In the genomic region with DNA sequence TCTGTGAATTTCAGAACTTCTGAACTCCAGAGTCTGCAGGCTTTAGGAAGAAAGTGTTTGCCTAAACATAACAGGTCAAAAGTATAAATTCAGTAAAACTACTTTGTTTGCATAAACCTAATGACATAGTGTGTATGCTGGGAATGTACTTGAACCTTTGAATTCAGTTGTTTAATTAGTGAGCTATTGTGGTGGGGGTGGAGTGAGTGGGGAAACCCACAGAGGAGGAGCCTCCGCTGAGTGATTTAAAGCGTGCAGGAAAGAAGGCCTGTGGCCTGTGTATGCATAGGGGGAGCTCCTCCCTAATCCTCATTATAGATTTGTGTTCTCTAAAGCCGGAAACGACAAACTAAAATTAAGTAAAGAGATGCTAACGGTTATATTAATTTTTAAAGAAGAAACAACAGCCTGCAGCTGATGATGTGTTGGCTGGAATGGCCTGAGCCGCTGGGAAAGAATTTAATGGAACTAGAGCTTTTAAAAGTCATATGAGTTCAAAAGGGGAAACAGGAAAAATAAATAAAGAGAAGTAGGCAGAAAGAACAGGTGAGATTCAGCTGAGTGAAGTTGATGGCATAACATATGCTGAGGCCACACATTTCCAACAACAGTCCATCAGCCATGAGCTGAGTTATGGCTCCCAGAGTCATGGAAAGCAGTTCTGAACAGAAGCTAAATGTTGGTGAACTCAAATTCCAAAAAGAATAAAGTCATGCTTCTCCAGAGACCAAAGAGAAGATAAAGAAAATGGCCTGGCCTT, we compare ENCODE assay signal across 12 cellular contexts.
DNase-seq lines count a peak whose midpoint lies in the region; ATAC-seq and TF ChIP-seq lines count a peak whose summit lies in the region.
"Had no signal": no experiment of that assay in that cellular context is flagged by ENCODE, and none has a peak within 500 bp of the region (broad histone marks: within the 10 kb centered on the region; RNA-seq: fewer than 3 reads in every experiment).

No MANE protein-coding gene starts in this region.

- no peak overlapping the region for H3K4ac ChIP-seq in mesenchymal stem cell (ENCODE audit: low read depth in 1 of 2, low read length in 2 of 2)

- ATAC-seq in HG02763 (IDR thresholded peaks at IDR 0.05; ENCODE audit: unreplicated experiment) (peak; percentile 89), HG03575 (IDR thresholded peaks at IDR 0.05; ENCODE audit: extremely low read depth, insufficient number of reproducible peaks, low FRiP score, unreplicated experiment) (peak; percentile 75)

- no peaks in the 10 kb centered on the region for H3K79me1 ChIP-seq in mesenchymal stem cell (replicated peaks; ENCODE audit: low read length, poor library complexity, severe bottlenecking)

- H3K27me3 Mint-ChIP-seq in type B pancreatic cell: no peaks in the 10 kb centered on the region

- no peaks in the 10 kb centered on the region for H3K4me1 Mint-ChIP-seq in type B pancreatic cell (ENCODE audit: unreplicated experiment)

- DNase-seq in NCI-H510A treated with DMSO at 0.1 percent for 48 hours (lab: John Stamatoyannopoulos, UW) (peak; percentile 60), NCI-H510A (lab: John Stamatoyannopoulos, UW) (no peak), type B pancreatic cell (ENCODE audit: extremely low spot score, unreplicated experiment) (no peak), mesenchymal stem cell (no peak)
- DNase-seq in activated CD8-positive, alpha-beta memory T cell treated with anti-CD3 and anti-CD28 coated beads, Interleukin-2, amount 50 U/mL, for 4 hours: no peak
- DNase-seq in effector CD4-positive, alpha-beta T cell: no peak
- DNase-seq: activated T-cell treated with anti-CD3 and anti-CD28 coated beads, Interleukin-2, amount 50 U/mL, for 48 hours; dermis blood vessel endothelial cell; MM.1S had no signal

- H3K27ac Mint-ChIP-seq in type B pancreatic cell: peak overlapping the region; percentile 1

- H3K27me3 ChIP-seq in mesenchymal stem cell (ENCODE audit: control insufficient read depth in 1 of 2, insufficient read depth in 1 of 2, low read length in 2 of 2): no peaks in the 10 kb centered on the region
- H3K27me3 ChIP-seq: neutrophil had no signal

- no peak overlapping the region for H4K8ac ChIP-seq in mesenchymal stem cell (ENCODE audit: low read length)

- H3K4me3 ChIP-seq in mesenchymal stem cell (ENCODE audit: insufficient read depth in 1 of 2, low read depth in 1 of 2, low read length in 2 of 2): no peak overlapping the region

- H3K14ac ChIP-seq in mesenchymal stem cell (ENCODE audit: low read length in 2 of 2): no peak overlapping the region

- no peak overlapping the region for H2BK12ac ChIP-seq in mesenchymal stem cell (ENCODE audit: low read length in 2 of 2)

- H3K18ac ChIP-seq in mesenchymal stem cell (ENCODE audit: low read depth in 1 of 2, low read length in 2 of 2): no peak overlapping the region

- no peak overlapping the region for H2AK5ac ChIP-seq in mesenchymal stem cell (ENCODE audit: low read length, severe bottlenecking)

- H3K9me3 Mint-ChIP-seq in type B pancreatic cell: no peaks in the 10 kb centered on the region

- WGBS in mesenchymal stem cell: 90% methylated on average over 5 of the region's 6 CpGs

- H3K36me3 ChIP-seq in mesenchymal stem cell (ENCODE audit: control insufficient read depth in 1 of 2, insufficient read depth in 2 of 2, low read depth in 1 of 2, low read length in 2 of 2): no peaks in the 10 kb centered on the region
- H3K36me3 ChIP-seq: neutrophil had no signal

- H4K91ac ChIP-seq in mesenchymal stem cell (ENCODE audit: low read length): no peak overlapping the region

- H2BK120ac ChIP-seq in mesenchymal stem cell (ENCODE audit: low read depth, low read length): no peak overlapping the region

- no peak overlapping the region for H3K27ac ChIP-seq in mesenchymal stem cell (ENCODE audit: low read length, poor library complexity, severe bottlenecking)
- H3K27ac ChIP-seq: neutrophil had no signal

- H3K4me3 Mint-ChIP-seq in type B pancreatic cell: no peak overlapping the region

- H3K9ac ChIP-seq in mesenchymal stem cell (ENCODE audit: low read length): no peak overlapping the region

- H2BK15ac ChIP-seq in mesenchymal stem cell (ENCODE audit: low read depth, poor library complexity, severe bottlenecking): no peak overlapping the region

- no peak overlapping the region for H3K4me2 ChIP-seq in mesenchymal stem cell (ENCODE audit: low read length, poor library complexity, severe bottlenecking)

- TF ChIP-seq CTCF in type B pancreatic cell (conservative IDR thresholded peaks at IDR 0.05): no peak

- H3K23ac ChIP-seq in mesenchymal stem cell (ENCODE audit: low read length in 2 of 2): no peak overlapping the region

- H3K36me3 Mint-ChIP-seq in type B pancreatic cell: no peaks in the 10 kb centered on the region

- H3K4me1 ChIP-seq in mesenchymal stem cell (ENCODE audit: control insufficient read depth, insufficient read depth, low read depth, low read length): no peaks in the 10 kb centered on the region

- H2BK5ac ChIP-seq in mesenchymal stem cell (ENCODE audit: low read depth, low read length, poor library complexity, severe bottlenecking): no peak overlapping the region

- no peaks in the 10 kb centered on the region for H3K9me3 ChIP-seq in mesenchymal stem cell (ENCODE audit: control insufficient read depth, low read length)
- H3K9me3 ChIP-seq: neutrophil had no signal

- no peak overlapping the region for H2AFZ ChIP-seq in mesenchymal stem cell (ENCODE audit: low read depth, low read length)
